ENCODE assay signal across 1 cellular context in the genomic region with DNA sequence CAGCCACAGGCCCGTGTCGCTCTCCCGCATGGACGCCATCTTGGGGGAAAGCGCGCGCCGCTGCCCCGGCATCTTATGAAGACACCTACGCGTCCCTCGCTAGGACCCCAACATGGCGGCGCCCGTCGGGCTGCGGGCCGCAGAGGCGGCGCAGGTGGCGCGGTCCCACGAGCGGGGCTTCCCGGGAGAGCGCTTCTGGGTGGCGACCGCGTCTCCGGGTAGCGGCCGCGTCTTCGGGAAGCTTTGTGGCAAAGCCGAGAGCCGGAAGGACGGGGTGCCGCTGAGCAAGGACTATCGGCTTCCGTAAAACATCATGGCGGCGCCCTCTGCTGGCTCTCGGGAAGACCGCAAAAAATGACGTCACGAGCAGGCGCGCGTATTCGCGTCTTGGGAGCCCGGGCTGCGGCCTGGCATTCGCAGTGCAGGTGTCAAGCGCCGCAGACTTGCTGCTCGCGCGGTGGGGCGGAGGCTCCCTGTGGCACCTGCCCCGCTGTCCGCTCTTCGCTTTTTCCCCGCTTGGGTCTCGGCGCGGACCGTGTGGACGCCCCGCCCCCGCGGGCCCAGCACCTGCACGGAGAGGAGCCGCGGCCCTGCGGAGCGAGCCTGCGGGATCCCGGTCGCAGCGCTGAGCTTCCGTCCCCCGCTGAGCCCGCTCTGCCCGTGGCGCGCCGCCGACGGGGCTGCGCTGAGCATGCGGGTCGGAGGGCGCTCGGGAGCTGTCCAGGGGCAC.
TF ChIP-seq lines count a peak whose summit lies in the region.

A gene (minus strand): TSS at position 54 of the 730 bp plus-strand sequence. CDS start 15 bp downstream, at position 39.

TF ChIP-seq in HepG2, 621 proteins besides CTCF, POLR2A, EP300 and RAD21 (continued from another document and continues in another):
- TF ChIP-seq, protein P1, sequence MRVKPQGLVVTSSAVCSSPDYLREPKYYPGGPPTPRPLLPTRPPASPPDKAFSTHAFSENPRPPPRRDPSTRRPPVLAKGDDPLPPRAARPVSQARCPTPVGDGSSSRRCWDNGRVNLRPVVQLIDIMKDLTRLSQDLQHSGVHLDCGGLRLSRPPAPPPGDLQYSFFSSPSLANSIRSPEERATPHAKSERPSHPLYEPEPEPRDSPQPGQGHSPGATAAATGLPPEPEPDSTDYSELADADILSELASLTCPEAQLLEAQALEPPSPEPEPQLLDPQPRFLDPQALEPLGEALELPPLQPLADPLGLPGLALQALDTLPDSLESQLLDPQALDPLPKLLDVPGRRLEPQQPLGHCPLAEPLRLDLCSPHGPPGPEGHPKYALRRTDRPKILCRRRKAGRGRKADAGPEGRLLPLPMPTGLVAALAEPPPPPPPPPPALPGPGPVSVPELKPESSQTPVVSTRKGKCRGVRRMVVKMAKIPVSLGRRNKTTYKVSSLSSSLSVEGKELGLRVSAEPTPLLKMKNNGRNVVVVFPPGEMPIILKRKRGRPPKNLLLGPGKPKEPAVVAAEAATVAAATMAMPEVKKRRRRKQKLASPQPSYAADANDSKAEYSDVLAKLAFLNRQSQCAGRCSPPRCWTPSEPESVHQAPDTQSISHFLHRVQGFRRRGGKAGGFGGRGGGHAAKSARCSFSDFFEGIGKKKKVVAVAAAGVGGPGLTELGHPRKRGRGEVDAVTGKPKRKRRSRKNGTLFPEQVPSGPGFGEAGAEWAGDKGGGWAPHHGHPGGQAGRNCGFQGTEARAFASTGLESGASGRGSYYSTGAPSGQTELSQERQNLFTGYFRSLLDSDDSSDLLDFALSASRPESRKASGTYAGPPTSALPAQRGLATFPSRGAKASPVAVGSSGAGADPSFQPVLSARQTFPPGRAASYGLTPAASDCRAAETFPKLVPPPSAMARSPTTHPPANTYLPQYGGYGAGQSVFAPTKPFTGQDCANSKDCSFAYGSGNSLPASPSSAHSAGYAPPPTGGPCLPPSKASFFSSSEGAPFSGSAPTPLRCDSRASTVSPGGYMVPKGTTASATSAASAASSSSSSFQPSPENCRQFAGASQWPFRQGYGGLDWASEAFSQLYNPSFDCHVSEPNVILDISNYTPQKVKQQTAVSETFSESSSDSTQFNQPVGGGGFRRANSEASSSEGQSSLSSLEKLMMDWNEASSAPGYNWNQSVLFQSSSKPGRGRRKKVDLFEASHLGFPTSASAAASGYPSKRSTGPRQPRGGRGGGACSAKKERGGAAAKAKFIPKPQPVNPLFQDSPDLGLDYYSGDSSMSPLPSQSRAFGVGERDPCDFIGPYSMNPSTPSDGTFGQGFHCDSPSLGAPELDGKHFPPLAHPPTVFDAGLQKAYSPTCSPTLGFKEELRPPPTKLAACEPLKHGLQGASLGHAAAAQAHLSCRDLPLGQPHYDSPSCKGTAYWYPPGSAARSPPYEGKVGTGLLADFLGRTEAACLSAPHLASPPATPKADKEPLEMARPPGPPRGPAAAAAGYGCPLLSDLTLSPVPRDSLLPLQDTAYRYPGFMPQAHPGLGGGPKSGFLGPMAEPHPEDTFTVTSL (CRISPR knock-in tag; IDR thresholded peaks at IDR 0.05; ENCODE audit: borderline replicate concordance) = no peak
- TF ChIP-seq NAIF1 (CRISPR knock-in tag; IDR thresholded peaks at IDR 0.05; ENCODE audit: borderline replicate concordance) = no peak; the same call in 1 of the 2 replicates
- TF ChIP-seq, protein P2, sequence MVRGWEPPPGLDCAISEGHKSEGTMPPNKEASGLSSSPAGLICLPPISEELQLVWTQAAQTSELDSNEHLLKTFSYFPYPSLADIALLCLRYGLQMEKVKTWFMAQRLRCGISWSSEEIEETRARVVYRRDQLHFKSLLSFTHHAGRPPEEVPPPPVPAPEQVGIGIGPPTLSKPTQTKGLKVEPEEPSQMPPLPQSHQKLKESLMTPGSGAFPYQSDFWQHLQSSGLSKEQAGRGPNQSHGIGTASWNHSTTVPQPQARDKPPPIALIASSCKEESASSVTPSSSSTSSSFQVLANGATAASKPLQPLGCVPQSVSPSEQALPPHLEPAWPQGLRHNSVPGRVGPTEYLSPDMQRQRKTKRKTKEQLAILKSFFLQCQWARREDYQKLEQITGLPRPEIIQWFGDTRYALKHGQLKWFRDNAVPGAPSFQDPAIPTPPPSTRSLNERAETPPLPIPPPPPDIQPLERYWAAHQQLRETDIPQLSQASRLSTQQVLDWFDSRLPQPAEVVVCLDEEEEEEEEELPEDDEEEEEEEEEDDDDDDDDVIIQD (CRISPR knock-in tag; IDR thresholded peaks at IDR 0.05; ENCODE audit: low read depth) = no peak
- TF ChIP-seq, protein P3, sequence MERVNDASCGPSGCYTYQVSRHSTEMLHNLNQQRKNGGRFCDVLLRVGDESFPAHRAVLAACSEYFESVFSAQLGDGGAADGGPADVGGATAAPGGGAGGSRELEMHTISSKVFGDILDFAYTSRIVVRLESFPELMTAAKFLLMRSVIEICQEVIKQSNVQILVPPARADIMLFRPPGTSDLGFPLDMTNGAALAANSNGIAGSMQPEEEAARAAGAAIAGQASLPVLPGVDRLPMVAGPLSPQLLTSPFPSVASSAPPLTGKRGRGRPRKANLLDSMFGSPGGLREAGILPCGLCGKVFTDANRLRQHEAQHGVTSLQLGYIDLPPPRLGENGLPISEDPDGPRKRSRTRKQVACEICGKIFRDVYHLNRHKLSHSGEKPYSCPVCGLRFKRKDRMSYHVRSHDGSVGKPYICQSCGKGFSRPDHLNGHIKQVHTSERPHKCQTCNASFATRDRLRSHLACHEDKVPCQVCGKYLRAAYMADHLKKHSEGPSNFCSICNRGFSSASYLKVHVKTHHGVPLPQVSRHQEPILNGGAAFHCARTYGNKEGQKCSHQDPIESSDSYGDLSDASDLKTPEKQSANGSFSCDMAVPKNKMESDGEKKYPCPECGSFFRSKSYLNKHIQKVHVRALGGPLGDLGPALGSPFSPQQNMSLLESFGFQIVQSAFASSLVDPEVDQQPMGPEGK (CRISPR knock-in tag; IDR thresholded peaks at IDR 0.05) = peak; percentile 38; the same call in 1 of the 2 replicates
- TF ChIP-seq FIP1L1 (IDR thresholded peaks at IDR 0.05; ENCODE audit: borderline replicate concordance, insufficient read depth, low read depth, low read length) = no peak
- no peak for TF ChIP-seq MAFK (conservative IDR thresholded peaks at IDR 0.05 in 1 of 2, IDR thresholded peaks at IDR 0.05 in 1 of 2; ENCODE audit: low read length in 2 of 2)
- TF ChIP-seq ZNF713 (CRISPR knock-in tag; IDR thresholded peaks at IDR 0.05) = no peak
- peak; percentile 79 for TF ChIP-seq TARDBP (CRISPR knock-in tag; IDR thresholded peaks at IDR 0.05)
- TF ChIP-seq, protein P4, sequence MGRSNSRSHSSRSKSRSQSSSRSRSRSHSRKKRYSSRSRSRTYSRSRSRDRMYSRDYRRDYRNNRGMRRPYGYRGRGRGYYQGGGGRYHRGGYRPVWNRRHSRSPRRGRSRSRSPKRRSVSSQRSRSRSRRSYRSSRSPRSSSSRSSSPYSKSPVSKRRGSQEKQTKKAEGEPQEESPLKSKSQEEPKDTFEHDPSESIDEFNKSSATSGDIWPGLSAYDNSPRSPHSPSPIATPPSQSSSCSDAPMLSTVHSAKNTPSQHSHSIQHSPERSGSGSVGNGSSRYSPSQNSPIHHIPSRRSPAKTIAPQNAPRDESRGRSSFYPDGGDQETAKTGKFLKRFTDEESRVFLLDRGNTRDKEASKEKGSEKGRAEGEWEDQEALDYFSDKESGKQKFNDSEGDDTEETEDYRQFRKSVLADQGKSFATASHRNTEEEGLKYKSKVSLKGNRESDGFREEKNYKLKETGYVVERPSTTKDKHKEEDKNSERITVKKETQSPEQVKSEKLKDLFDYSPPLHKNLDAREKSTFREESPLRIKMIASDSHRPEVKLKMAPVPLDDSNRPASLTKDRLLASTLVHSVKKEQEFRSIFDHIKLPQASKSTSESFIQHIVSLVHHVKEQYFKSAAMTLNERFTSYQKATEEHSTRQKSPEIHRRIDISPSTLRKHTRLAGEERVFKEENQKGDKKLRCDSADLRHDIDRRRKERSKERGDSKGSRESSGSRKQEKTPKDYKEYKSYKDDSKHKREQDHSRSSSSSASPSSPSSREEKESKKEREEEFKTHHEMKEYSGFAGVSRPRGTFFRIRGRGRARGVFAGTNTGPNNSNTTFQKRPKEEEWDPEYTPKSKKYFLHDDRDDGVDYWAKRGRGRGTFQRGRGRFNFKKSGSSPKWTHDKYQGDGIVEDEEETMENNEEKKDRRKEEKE (IDR thresholded peaks at IDR 0.05) = no peak
- TF ChIP-seq, protein P5, sequence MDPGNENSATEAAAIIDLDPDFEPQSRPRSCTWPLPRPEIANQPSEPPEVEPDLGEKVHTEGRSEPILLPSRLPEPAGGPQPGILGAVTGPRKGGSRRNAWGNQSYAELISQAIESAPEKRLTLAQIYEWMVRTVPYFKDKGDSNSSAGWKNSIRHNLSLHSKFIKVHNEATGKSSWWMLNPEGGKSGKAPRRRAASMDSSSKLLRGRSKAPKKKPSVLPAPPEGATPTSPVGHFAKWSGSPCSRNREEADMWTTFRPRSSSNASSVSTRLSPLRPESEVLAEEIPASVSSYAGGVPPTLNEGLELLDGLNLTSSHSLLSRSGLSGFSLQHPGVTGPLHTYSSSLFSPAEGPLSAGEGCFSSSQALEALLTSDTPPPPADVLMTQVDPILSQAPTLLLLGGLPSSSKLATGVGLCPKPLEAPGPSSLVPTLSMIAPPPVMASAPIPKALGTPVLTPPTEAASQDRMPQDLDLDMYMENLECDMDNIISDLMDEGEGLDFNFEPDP (CRISPR knock-in tag; conservative IDR thresholded peaks at IDR 0.05) = 0 out of 2 replicates have a peak, but pooled peaks have one; percentile 79
- TF ChIP-seq NCOA5 (CRISPR knock-in tag; IDR thresholded peaks at IDR 0.05) = no peak
- TF ChIP-seq, protein P6, sequence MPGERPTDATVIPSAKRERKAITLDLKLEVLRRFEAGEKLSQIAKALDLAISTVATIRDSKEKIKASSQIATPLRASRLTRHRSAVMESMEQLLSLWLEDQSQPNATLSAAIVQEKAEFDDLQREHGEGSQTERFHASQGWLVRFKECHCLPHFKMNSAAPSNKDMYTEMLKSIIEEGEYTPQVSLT (CRISPR knock-in tag; IDR thresholded peaks at IDR 0.05; ENCODE audit: borderline replicate concordance, low read depth) = no peak; the same call in 1 of the 2 replicates
- TF ChIP-seq NCOR1 (IDR thresholded peaks at IDR 0.05; ENCODE audit: borderline replicate concordance, low read length) = no peak; the same call in 1 of the 2 replicates
- no peak for TF ChIP-seq EHMT2 (IDR thresholded peaks at IDR 0.05; ENCODE audit: borderline replicate concordance, low read depth, low read length)
- no peak for TF ChIP-seq ZKSCAN8 (CRISPR knock-in tag; IDR thresholded peaks at IDR 0.05; ENCODE audit: borderline replicate concordance)
- TF ChIP-seq, protein P7, sequence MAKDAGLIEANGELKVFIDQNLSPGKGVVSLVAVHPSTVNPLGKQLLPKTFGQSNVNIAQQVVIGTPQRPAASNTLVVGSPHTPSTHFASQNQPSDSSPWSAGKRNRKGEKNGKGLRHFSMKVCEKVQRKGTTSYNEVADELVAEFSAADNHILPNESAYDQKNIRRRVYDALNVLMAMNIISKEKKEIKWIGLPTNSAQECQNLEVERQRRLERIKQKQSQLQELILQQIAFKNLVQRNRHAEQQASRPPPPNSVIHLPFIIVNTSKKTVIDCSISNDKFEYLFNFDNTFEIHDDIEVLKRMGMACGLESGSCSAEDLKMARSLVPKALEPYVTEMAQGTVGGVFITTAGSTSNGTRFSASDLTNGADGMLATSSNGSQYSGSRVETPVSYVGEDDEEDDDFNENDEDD (CRISPR knock-in tag; IDR thresholded peaks at IDR 0.05; ENCODE audit: borderline replicate concordance) = peak; percentile 53; the same call in 1 of the 2 replicates
- TF ChIP-seq, protein P8, sequence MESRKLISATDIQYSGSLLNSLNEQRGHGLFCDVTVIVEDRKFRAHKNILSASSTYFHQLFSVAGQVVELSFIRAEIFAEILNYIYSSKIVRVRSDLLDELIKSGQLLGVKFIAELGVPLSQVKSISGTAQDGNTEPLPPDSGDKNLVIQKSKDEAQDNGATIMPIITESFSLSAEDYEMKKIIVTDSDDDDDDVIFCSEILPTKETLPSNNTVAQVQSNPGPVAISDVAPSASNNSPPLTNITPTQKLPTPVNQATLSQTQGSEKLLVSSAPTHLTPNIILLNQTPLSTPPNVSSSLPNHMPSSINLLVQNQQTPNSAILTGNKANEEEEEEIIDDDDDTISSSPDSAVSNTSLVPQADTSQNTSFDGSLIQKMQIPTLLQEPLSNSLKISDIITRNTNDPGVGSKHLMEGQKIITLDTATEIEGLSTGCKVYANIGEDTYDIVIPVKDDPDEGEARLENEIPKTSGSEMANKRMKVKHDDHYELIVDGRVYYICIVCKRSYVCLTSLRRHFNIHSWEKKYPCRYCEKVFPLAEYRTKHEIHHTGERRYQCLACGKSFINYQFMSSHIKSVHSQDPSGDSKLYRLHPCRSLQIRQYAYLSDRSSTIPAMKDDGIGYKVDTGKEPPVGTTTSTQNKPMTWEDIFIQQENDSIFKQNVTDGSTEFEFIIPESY (CRISPR knock-in tag; IDR thresholded peaks at IDR 0.05) = no peak
- TF ChIP-seq POLR2AphosphoS5 (IDR thresholded peaks at IDR 0.05; ENCODE audit: low read depth, low read length) = peak; percentile 60
- TF ChIP-seq JDP2 (CRISPR knock-in tag; IDR thresholded peaks at IDR 0.05; ENCODE audit: borderline replicate concordance) = no peak
- TF ChIP-seq, protein P9, sequence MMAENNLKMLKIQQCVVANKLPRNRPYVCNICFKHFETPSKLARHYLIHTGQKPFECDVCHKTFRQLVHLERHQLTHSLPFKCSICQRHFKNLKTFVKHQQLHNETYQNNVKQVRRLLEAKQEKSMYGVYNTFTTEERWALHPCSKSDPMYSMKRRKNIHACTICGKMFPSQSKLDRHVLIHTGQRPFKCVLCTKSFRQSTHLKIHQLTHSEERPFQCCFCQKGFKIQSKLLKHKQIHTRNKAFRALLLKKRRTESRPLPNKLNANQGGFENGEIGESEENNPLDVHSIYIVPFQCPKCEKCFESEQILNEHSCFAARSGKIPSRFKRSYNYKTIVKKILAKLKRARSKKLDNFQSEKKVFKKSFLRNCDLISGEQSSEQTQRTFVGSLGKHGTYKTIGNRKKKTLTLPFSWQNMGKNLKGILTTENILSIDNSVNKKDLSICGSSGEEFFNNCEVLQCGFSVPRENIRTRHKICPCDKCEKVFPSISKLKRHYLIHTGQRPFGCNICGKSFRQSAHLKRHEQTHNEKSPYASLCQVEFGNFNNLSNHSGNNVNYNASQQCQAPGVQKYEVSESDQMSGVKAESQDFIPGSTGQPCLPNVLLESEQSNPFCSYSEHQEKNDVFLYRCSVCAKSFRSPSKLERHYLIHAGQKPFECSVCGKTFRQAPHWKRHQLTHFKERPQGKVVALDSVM (CRISPR knock-in tag; IDR thresholded peaks at IDR 0.05) = peak; percentile 51; the same call in 1 of the 2 replicates
- TF ChIP-seq HDAC1 (CRISPR knock-in tag; IDR thresholded peaks at IDR 0.05) = peak; percentile 70
- TF ChIP-seq SMC3 (IDR thresholded peaks at IDR 0.05; ENCODE audit: low read length) = no peak
- no peak for TF ChIP-seq FOXP1 (IDR thresholded peaks at IDR 0.05)
- TF ChIP-seq FOXP1 (CRISPR knock-in tag; IDR thresholded peaks at IDR 0.05) = no peak; the same call in 1 of the 2 replicates
- TF ChIP-seq, protein P10, sequence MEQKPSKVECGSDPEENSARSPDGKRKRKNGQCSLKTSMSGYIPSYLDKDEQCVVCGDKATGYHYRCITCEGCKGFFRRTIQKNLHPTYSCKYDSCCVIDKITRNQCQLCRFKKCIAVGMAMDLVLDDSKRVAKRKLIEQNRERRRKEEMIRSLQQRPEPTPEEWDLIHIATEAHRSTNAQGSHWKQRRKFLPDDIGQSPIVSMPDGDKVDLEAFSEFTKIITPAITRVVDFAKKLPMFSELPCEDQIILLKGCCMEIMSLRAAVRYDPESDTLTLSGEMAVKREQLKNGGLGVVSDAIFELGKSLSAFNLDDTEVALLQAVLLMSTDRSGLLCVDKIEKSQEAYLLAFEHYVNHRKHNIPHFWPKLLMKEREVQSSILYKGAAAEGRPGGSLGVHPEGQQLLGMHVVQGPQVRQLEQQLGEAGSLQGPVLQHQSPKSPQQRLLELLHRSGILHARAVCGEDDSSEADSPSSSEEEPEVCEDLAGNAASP (CRISPR knock-in tag; IDR thresholded peaks at IDR 0.05; ENCODE audit: borderline replicate concordance) = peak; percentile 17; the same call in 1 of the 2 replicates
- TF ChIP-seq ZNF431 (CRISPR knock-in tag; IDR thresholded peaks at IDR 0.05; ENCODE audit: borderline replicate concordance, low read depth) = peak; percentile 57; the same call in 1 of the 2 replicates
- peak; percentile 89 for TF ChIP-seq GABPB1 (CRISPR knock-in tag; IDR thresholded peaks at IDR 0.05)
- TF ChIP-seq ZNF564 (CRISPR knock-in tag; IDR thresholded peaks at IDR 0.05) = peak; percentile 62
- TF ChIP-seq SATB2 (CRISPR knock-in tag; IDR thresholded peaks at IDR 0.05) = no peak
